In the genomic region with DNA sequence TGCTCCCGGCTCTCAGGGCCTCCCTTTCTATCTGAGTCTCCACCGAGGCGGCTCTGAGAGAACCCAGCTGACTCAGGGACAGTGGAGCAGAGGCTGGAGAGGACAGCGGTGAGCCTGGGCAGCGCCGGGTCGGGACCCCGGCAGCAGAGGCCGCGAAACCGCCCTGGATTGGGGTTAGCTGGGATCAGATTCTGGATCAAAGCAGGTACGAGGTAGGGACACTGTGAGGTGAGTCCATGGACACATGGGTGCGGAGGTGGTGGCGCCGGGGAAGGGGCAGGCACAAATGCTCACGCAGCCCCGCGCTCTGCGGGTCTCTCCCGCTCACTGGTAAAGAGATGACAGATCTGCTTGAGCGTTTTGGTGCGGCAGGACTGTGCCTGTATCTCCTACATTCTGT, we compare ENCODE assay signal across 14 cellular contexts.
DNase-seq lines count a peak whose midpoint lies in the region; ATAC-seq and TF ChIP-seq lines count a peak whose summit lies in the region.
"Had no signal": no experiment of that assay in that cellular context is flagged by ENCODE, and none has a peak within 500 bp of the region (broad histone marks: within the 10 kb centered on the region; RNA-seq: fewer than 3 reads in every experiment).

No MANE protein-coding gene starts in this region.

- H2AFZ ChIP-seq in mammary epithelial cell (ENCODE audit: low read depth, low read length) (peak overlapping the region; percentile 78), mesenchymal stem cell (ENCODE audit: low read depth, low read length) (no peak overlapping the region), trophoblast cell (ENCODE audit: insufficient read depth, low read length, poor library complexity) (peak overlapping the region; percentile 26)
- H2AFZ ChIP-seq: GM23248 had no signal

- H4K12ac ChIP-seq in trophoblast cell (ENCODE audit: low read depth, low read length) = peak overlapping the region; percentile 9

- no TSS peak for BruUV-seq in mammary epithelial cell (replicated peaks; lab: Mats Ljungman, UMichigan)

- H3K4me1 ChIP-seq in mammary epithelial cell (ENCODE audit: insufficient read depth, low read length) (peaks cover 25% of the 10 kb centered on the region), breast epithelium (no peaks in the 10 kb centered on the region), RWPE2 (ENCODE audit: insufficient read depth, poor library complexity, severe bottlenecking) (peaks cover 33% of the 10 kb centered on the region), mesenchymal stem cell (ENCODE audit: control insufficient read depth, insufficient read depth, low read depth, low read length) (peaks cover 2% of the 10 kb centered on the region), trophoblast cell (ENCODE audit: control insufficient read depth in 1 of 2, insufficient read depth in 2 of 2, low read length in 2 of 2) (peaks cover 25 to 36% of the 10 kb centered on the region in 2 experiments)

- H3K23ac ChIP-seq in mesenchymal stem cell (ENCODE audit: low read length in 2 of 2) = no peak overlapping the region
- no peak overlapping the region for H3K23ac ChIP-seq in trophoblast cell (ENCODE audit: low read length)

- H4K91ac ChIP-seq in mesenchymal stem cell (ENCODE audit: low read length) = no peak overlapping the region
- peak overlapping the region; percentile 98 for H4K91ac ChIP-seq in trophoblast cell (ENCODE audit: low read depth, low read length)

- ATAC-seq in RWPE2 (ENCODE audit: low read depth) (no peak), HG03565 (IDR thresholded peaks at IDR 0.05; ENCODE audit: unreplicated experiment) (no peak)

- dilution Hi-C loops in mammary epithelial cell (cut with HindIII; ENCODE audit: low sequenced_read_pairs) = no loop called here

- no peaks in the 10 kb centered on the region for H3K79me2 ChIP-seq in mammary epithelial cell (ENCODE audit: insufficient read depth, low read length)
- peaks cover 8% of the 10 kb centered on the region for H3K79me2 ChIP-seq in trophoblast cell (ENCODE audit: control insufficient read depth, insufficient read depth, low read length, poor library complexity)

- H3K79me1 ChIP-seq in mesenchymal stem cell (replicated peaks; ENCODE audit: low read length, poor library complexity, severe bottlenecking) (no peaks in the 10 kb centered on the region), trophoblast cell (ENCODE audit: low read length) (peaks cover 25% of the 10 kb centered on the region)

- H3K4me3 ChIP-seq in mammary epithelial cell (replicated peaks in 1 of 3; ENCODE audit: insufficient read depth in 1 of 3, low read depth in 2 of 3, low read length in 3 of 3) = no peak overlapping the region
- no peak overlapping the region for H3K4me3 ChIP-seq in breast epithelium
- H3K4me3 ChIP-seq in RWPE2 (ENCODE audit: severe bottlenecking) = no peak overlapping the region
- no peak overlapping the region for H3K4me3 ChIP-seq in mesenchymal stem cell (ENCODE audit: insufficient read depth in 1 of 2, low read depth in 1 of 2, low read length in 2 of 2)
- no peak overlapping the region for H3K4me3 ChIP-seq in trophoblast cell (ENCODE audit: low read depth, low read length)
- H3K4me3 ChIP-seq: GM23248 had no signal

- no peak overlapping the region for H3K4ac ChIP-seq in mesenchymal stem cell (ENCODE audit: low read depth in 1 of 2, low read length in 2 of 2)
- H3K4ac ChIP-seq in trophoblast cell (ENCODE audit: low read depth, low read length) = peak overlapping the region; percentile 91

- TF ChIP-seq POLR2A in breast epithelium (IDR thresholded peaks at IDR 0.05) = no peak

- no peak overlapping the region for H2BK12ac ChIP-seq in mesenchymal stem cell (ENCODE audit: low read length in 2 of 2)
- H2BK12ac ChIP-seq in trophoblast cell (ENCODE audit: low read length) = peak overlapping the region; percentile 95

- H4K8ac ChIP-seq in mesenchymal stem cell (ENCODE audit: low read length) (no peak overlapping the region), trophoblast cell (ENCODE audit: low read depth, low read length) (peak overlapping the region; percentile 88)

- H4K20me1 ChIP-seq in mammary epithelial cell (ENCODE audit: insufficient read depth, low read length) = no peaks in the 10 kb centered on the region

- no peak overlapping the region for H3K9ac ChIP-seq in mammary epithelial cell (ENCODE audit: insufficient read depth, low read length)
- H3K9ac ChIP-seq in mesenchymal stem cell (ENCODE audit: low read length) = no peak overlapping the region
- H3K9ac ChIP-seq in trophoblast cell (ENCODE audit: low read length) = no peak overlapping the region
- H3K9ac ChIP-seq: GM23248 had no signal

- no peak overlapping the region for H3K18ac ChIP-seq in mesenchymal stem cell (ENCODE audit: low read depth in 1 of 2, low read length in 2 of 2)
- peak overlapping the region; percentile 90 for H3K18ac ChIP-seq in trophoblast cell (ENCODE audit: low read length)

- H2BK15ac ChIP-seq in mesenchymal stem cell (ENCODE audit: low read depth, poor library complexity, severe bottlenecking) = no peak overlapping the region

- H2BK5ac ChIP-seq in mesenchymal stem cell (ENCODE audit: low read depth, low read length, poor library complexity, severe bottlenecking) = peak overlapping the region; percentile 33
- peak overlapping the region; percentile 92 for H2BK5ac ChIP-seq in trophoblast cell (ENCODE audit: low read depth, low read length, poor library complexity)

- no peak overlapping the region for H2BK120ac ChIP-seq in mesenchymal stem cell (ENCODE audit: low read depth, low read length)
- H2BK120ac ChIP-seq in trophoblast cell (ENCODE audit: insufficient read depth, low read length, poor library complexity) = peak overlapping the region; percentile 97

- WGBS in mammary epithelial cell (ENCODE audit: low coverage, missing lambda C conversion rate) = 95% methylated on average over 18 of the region's 22 CpGs
- 89% methylated on average over 22 of the region's 22 CpGs for WGBS in mesenchymal stem cell
- no CpG with 5 or more reads among the region's 22 CpGs for WGBS in trophoblast cell (ENCODE audit: extremely low coverage, insufficient coverage, insufficient read length)

- DNase-seq in mammary epithelial cell (no peak), breast epithelium (ENCODE audit: low spot score in 2 of 2) (no peak), RWPE2 (ENCODE audit: low spot score) (no peak), mesenchymal stem cell (no peak), trophoblast cell (no peak), NCI-H2081 treated with DMSO at 0.1 percent for 48 hours (lab: John Stamatoyannopoulos, UW) (no peak)
- DNase-seq in activated naive CD4-positive, alpha-beta T cell treated with anti-CD3 and anti-CD28 coated beads, Interleukin-2, amount 50 U/mL, for 16 hours = no peak
- DNase-seq: CD4-positive, CD25-positive, alpha-beta regulatory T cell; DMS53; GF-D8; GM23248; H9 had no signal

- H3K14ac ChIP-seq in mesenchymal stem cell (ENCODE audit: low read length in 2 of 2) (no peak overlapping the region), trophoblast cell (ENCODE audit: low read length) (peak overlapping the region; percentile 88)

- H3K4me2 ChIP-seq in mammary epithelial cell (ENCODE audit: insufficient read depth, low read depth, low read length) (no peak overlapping the region), mesenchymal stem cell (ENCODE audit: low read length, poor library complexity, severe bottlenecking) (no peak overlapping the region), trophoblast cell (ENCODE audit: low read length) (peak overlapping the region; percentile 34)

- H3K27ac ChIP-seq in mammary epithelial cell (ENCODE audit: insufficient read depth, low read depth, low read length) = no peak overlapping the region
- no peak overlapping the region for H3K27ac ChIP-seq in breast epithelium
- H3K27ac ChIP-seq in RWPE2 (ENCODE audit: poor library complexity, severe bottlenecking) = peak overlapping the region; percentile 79
- H3K27ac ChIP-seq in mesenchymal stem cell (ENCODE audit: low read length, poor library complexity, severe bottlenecking) = no peak overlapping the region
- peak overlapping the region; percentile 83 for H3K27ac ChIP-seq in trophoblast cell (ENCODE audit: low read depth, low read length)
- H3K27ac ChIP-seq: 22Rv1, GM23248 had no signal

- CTCF ChIA-PET in mammary epithelial cell (lab: Charles Lee; ENCODE audit: low non-redundant PET) = no interaction called here

- intact Hi-C loops in mammary epithelial cell (cut with micrococcal nuclease) = no loop called here
- intact Hi-C loops in breast epithelium (cut with DNase I; ENCODE audit: low total_unique reads) = no loop called here

- H3K27me3 ChIP-seq in mammary epithelial cell (ENCODE audit: insufficient read depth, low read length) (no peaks in the 10 kb centered on the region), breast epithelium (no peaks in the 10 kb centered on the region), RWPE2 (ENCODE audit: insufficient read depth, poor library complexity, severe bottlenecking) (no peaks in the 10 kb centered on the region), mesenchymal stem cell (ENCODE audit: control insufficient read depth in 1 of 2, insufficient read depth in 1 of 2, low read length in 2 of 2) (peaks cover 0 to 21% of the 10 kb centered on the region in 2 experiments), trophoblast cell (ENCODE audit: insufficient read depth, low read length) (no peaks in the 10 kb centered on the region)

- H3K9me3 ChIP-seq in mammary epithelial cell (replicated peaks; ENCODE audit: insufficient read depth, low read length) (no peaks in the 10 kb centered on the region), breast epithelium (no peaks in the 10 kb centered on the region), RWPE2 (ENCODE audit: severe bottlenecking) (no peaks in the 10 kb centered on the region), mesenchymal stem cell (ENCODE audit: control insufficient read depth, low read length) (no peaks in the 10 kb centered on the region), trophoblast cell (ENCODE audit: insufficient read depth, low read depth, low read length) (no peaks in the 10 kb centered on the region)

- no peaks in the 10 kb centered on the region for H3K36me3 ChIP-seq in mammary epithelial cell (ENCODE audit: insufficient read depth, low read length)
- no peaks in the 10 kb centered on the region for H3K36me3 ChIP-seq in breast epithelium
- no peaks in the 10 kb centered on the region for H3K36me3 ChIP-seq in RWPE2 (ENCODE audit: low read depth)
- no peaks in the 10 kb centered on the region for H3K36me3 ChIP-seq in mesenchymal stem cell (ENCODE audit: control insufficient read depth in 1 of 2, insufficient read depth in 2 of 2, low read depth in 1 of 2, low read length in 2 of 2)
- no peaks in the 10 kb centered on the region for H3K36me3 ChIP-seq in trophoblast cell (ENCODE audit: control insufficient read depth in 1 of 2, insufficient read depth in 2 of 2, low read length in 2 of 2)

- TF ChIP-seq CTCF in mammary epithelial cell (conservative IDR thresholded peaks at IDR 0.05 in 1 of 2, IDR thresholded peaks at IDR 0.05 in 1 of 2; ENCODE audit: extremely low read depth in 1 of 2, insufficient read depth in 1 of 2, low read depth in 1 of 2, low read length in 2 of 2) (no peak), breast epithelium (IDR thresholded peaks at IDR 0.05) (no peak), RWPE2 (IDR thresholded peaks at IDR 0.05; ENCODE audit: poor library complexity, severe bottlenecking) (no peak)

- no peak overlapping the region for H2AK5ac ChIP-seq in mesenchymal stem cell (ENCODE audit: low read length, severe bottlenecking)
- peak overlapping the region; percentile 96 for H2AK5ac ChIP-seq in trophoblast cell (ENCODE audit: low read length)

- in situ Hi-C loops in mammary epithelial cell (cut with MboI; ENCODE audit: low sequenced_read_pairs in 2 of 2) = no loop called here

Comparison
In these comparisons a context has a peak if more than half of its experiments do, and no peak if none do; other contexts are left out.
1. H3K27ac ChIP-seq: peak in RWPE2 (single experiment) and trophoblast cell (single experiment); none in mammary epithelial cell (single experiment), breast epithelium (0 of 2) and mesenchymal stem cell (single experiment).